13 cellular contexts compared by ENCODE assay signal in genomic region chr1:241918879-241919278, GRCh38.
DNase-seq lines count a peak whose midpoint lies in the region; ATAC-seq and TF ChIP-seq lines count a peak whose summit lies in the region.
"Had no signal": no experiment of that assay in that cellular context is flagged by ENCODE, and none has a peak within 500 bp of the region (broad histone marks: within the 10 kb centered on the region; RNA-seq: fewer than 3 reads in every experiment).

No MANE protein-coding gene starts in this region.

- no peak for TF ChIP-seq POLR2A in erythroblast (IDR thresholded peaks at IDR 0.05; ENCODE audit: low read length)

- DNase-seq in GOT3 (lab: John Stamatoyannopoulos, UW): peak; percentile 32
- DNase-seq in SIG-M5 (lab: John Stamatoyannopoulos, UW): peak; percentile 18
- peak; percentile 54 for DNase-seq in fibroblast of peridontal ligament (ENCODE audit: extremely low read depth)
- peak; percentile 5 for DNase-seq in retina
- DNase-seq in erythroblast (lab: John Stamatoyannopoulos, UW): no peak
- DNase-seq in activated gamma-delta T cell treated with Interleukin-2 at 50 U/mL for 16 hours: no peak
- DNase-seq: activated CD8-positive, alpha-beta memory T cell treated with anti-CD3 and anti-CD28 coated beads for 24 hours; activated naive CD8-positive, alpha-beta T cell treated with anti-CD3 and anti-CD28 coated beads, Interleukin-2, amount 10 ng/mL, durations not matched to agents 7 days and 5 days; DMS 273 treated with DMSO at 0.1 percent for 48 hours; left cardiac atrium; NCI-H2171 treated with DMSO at 0.1 percent for 48 hours had no signal

- ATAC-seq in GM21367 (IDR thresholded peaks at IDR 0.05; ENCODE audit: unreplicated experiment) (no peak), HG02642 (IDR thresholded peaks at IDR 0.05; ENCODE audit: poor library complexity, unreplicated experiment) (no peak)

Comparison
In these comparisons a context has a peak if more than half of its experiments do, and no peak if none do; other contexts are left out.
1. DNase-seq: peak in GOT3 (single experiment), SIG-M5 (single experiment), fibroblast of peridontal ligament (single experiment) and retina (single experiment); none in erythroblast (0 of 2) and activated gamma-delta T cell treated with Interleukin-2 at 50 U/mL for 16 hours (single experiment).